13 cellular contexts compared by ENCODE assay signal in genomic region chr20:22684763-22685443, GRCh38.
DNase-seq lines count a peak whose midpoint lies in the region; ATAC-seq, FAIRE-seq and TF ChIP-seq lines count a peak whose summit lies in the region.
"Had no signal": no experiment of that assay in that cellular context is flagged by ENCODE, and none has a peak within 500 bp of the region (broad histone marks: within the 10 kb centered on the region; RNA-seq: fewer than 3 reads in every experiment).

No MANE protein-coding gene starts in this region.

- no TSS peak for BruUV-seq in Calu3 (replicated peaks; lab: Mats Ljungman, UMichigan)

- H3K4me2 ChIP-seq in BLaER1 treated with 17β-estradiol and CSF1 and Interleukin-3, amounts not matched to agents 10 nM and 100 nM = peak overlapping the region; percentile 72 to 97 (median 90)

- TF ChIP-seq CTCF in bronchial epithelial cell (IDR thresholded peaks at IDR 0.05; ENCODE audit: insufficient read depth, low read length, severe bottlenecking) (peak; percentile 49), Calu3 (IDR thresholded peaks at IDR 0.05; ENCODE audit: unreplicated experiment) (no peak)

- H3K36me3 ChIP-seq in BLaER1 treated with 17β-estradiol and CSF1 and Interleukin-3, amounts not matched to agents 10 nM and 100 nM = peaks cover 0 to 8% (median 6%) of the 10 kb centered on the region in 11 experiments; a peak in 14 of 22 replicates
- no peaks in the 10 kb centered on the region for H3K36me3 ChIP-seq in bronchial epithelial cell (ENCODE audit: control insufficient read depth, insufficient read depth, low read length)
- H3K36me3 ChIP-seq: pancreas, Peyer's patch, tibial nerve had no signal

- peaks cover 0 to 6% (median under 1%) of the 10 kb centered on the region in 11 experiments; a peak in 4 of 22 replicates for H3K9me3 ChIP-seq in BLaER1 treated with 17β-estradiol and CSF1 and Interleukin-3, amounts not matched to agents 10 nM and 100 nM (replicated peaks in 1 of 11)
- H3K9me3 ChIP-seq: pancreas, Peyer's patch, tibial nerve had no signal

- H3K27ac ChIP-seq in BLaER1 treated with 17β-estradiol and CSF1 and Interleukin-3, amounts not matched to agents 10 nM and 100 nM = peak overlapping the region in 10 of 11 experiments; percentile 68 to 100 (median 94); a peak in 21 of 22 replicates
- H3K27ac ChIP-seq: pancreas, Peyer's patch, tibial nerve had no signal

- no peak overlapping the region for H3K27ac Mint-ChIP-seq in Calu3 (ENCODE audit: unreplicated experiment)
- H3K27ac Mint-ChIP-seq: activated naive CD4-positive, alpha-beta T cell treated with anti-CD3 and anti-CD28 coated beads, Interleukin-2, amount 50 U/mL, for 72 hours had no signal

- H3K9ac ChIP-seq in BLaER1 treated with 17β-estradiol and CSF1 and Interleukin-3, amounts not matched to agents 10 nM and 100 nM = peak overlapping the region; percentile 62 to 97 (median 86); a peak in 21 of 22 replicates

- CTCF ChIA-PET in Calu3 (lab: Charles Lee) = interaction anchor here (1.0 kb wide), 1 partner anchor 100 kb away, joined by 3 read pairs; the partner anchor contains the start of gene FOXA2

- no peaks in the 10 kb centered on the region for H3K27me3 ChIP-seq in BLaER1 treated with 17β-estradiol and CSF1 and Interleukin-3, amounts not matched to agents 10 nM and 100 nM
- no peaks in the 10 kb centered on the region for H3K27me3 ChIP-seq in bronchial epithelial cell (ENCODE audit: control insufficient read depth, insufficient read depth, low read length)
- H3K27me3 ChIP-seq: pancreas, Peyer's patch, tibial nerve had no signal

- no peak for FAIRE-seq in bronchial epithelial cell (lab: Jason Lieb, UNC)
- FAIRE-seq: pancreas had no signal

- ATAC-seq in GM18519 (IDR thresholded peaks at IDR 0.05; ENCODE audit: low FRiP score, unreplicated experiment) = no peak

- peaks cover 0 to 7% (median 0%) of the 10 kb centered on the region in 11 experiments; a peak in 1 of 22 replicates for H4K20me1 ChIP-seq in BLaER1 treated with 17β-estradiol and CSF1 and Interleukin-3, amounts not matched to agents 10 nM and 100 nM

- peak overlapping the region; percentile 9 to 70 (median 62); a peak in 18 of 20 replicates for H3K4me3 ChIP-seq in BLaER1 treated with 17β-estradiol and CSF1 and Interleukin-3, amounts not matched to agents 10 nM and 100 nM
- H3K4me3 ChIP-seq in bronchial epithelial cell (ENCODE audit: low read depth, low read length) = no peak overlapping the region
- H3K4me3 ChIP-seq: pancreas, Peyer's patch, tibial nerve had no signal

- H3K27me3 Mint-ChIP-seq in Calu3 (ENCODE audit: unreplicated experiment) = no peaks in the 10 kb centered on the region

- DNase-seq in Daoy (ENCODE audit: low read depth) (peak; percentile 18), NCI-H226 (peak; percentile 12), bronchial epithelial cell (ENCODE audit: low read depth) (peak; percentile 28), Calu3 (no peak), NCI-H2107 (lab: John Stamatoyannopoulos, UW) (no peak), HuH-7.5 (ENCODE audit: low spot score) (no peak)
- DNase-seq: NCI-H1694 treated with DMSO at 0.1 percent for 48 hours had no signal

- H3K4me3 Mint-ChIP-seq in Calu3 (ENCODE audit: low read depth, unreplicated experiment) = no peak overlapping the region

- H3K4me1 Mint-ChIP-seq in Calu3 (ENCODE audit: low read depth, unreplicated experiment) = no peaks in the 10 kb centered on the region

- intact Hi-C loops in Calu3 (cut with micrococcal nuclease; ENCODE audit: unreplicated experiment) = loop anchor here (2.0 kb wide), 2 partner anchors 100 to 346 kb away; partner anchors contain the start of gene FOXA2

- no peaks in the 10 kb centered on the region for H3K9me3 Mint-ChIP-seq in Calu3 (ENCODE audit: low read depth, unreplicated experiment)
- H3K9me3 Mint-ChIP-seq: activated naive CD4-positive, alpha-beta T cell treated with anti-CD3 and anti-CD28 coated beads, Interleukin-2, amount 50 U/mL, for 72 hours had no signal

- H3K4me1 ChIP-seq in BLaER1 treated with 17β-estradiol and CSF1 and Interleukin-3, amounts not matched to agents 10 nM and 100 nM = peaks cover 71 to 88% (median 78%) of the 10 kb centered on the region in 10 experiments
- H3K4me1 ChIP-seq: pancreas, Peyer's patch had no signal

- H3K36me3 Mint-ChIP-seq in Calu3 (ENCODE audit: insufficient read depth, unreplicated experiment) = no peaks in the 10 kb centered on the region
- H3K36me3 Mint-ChIP-seq: activated naive CD4-positive, alpha-beta T cell treated with anti-CD3 and anti-CD28 coated beads, Interleukin-2, amount 50 U/mL, for 72 hours had no signal

Comparison
In these comparisons a context has a peak if more than half of its experiments do, and no peak if none do; other contexts are left out.
1. DNase-seq: peak in Daoy (single experiment), NCI-H226 (single experiment) and bronchial epithelial cell (single experiment); none in Calu3 (single experiment), NCI-H2107 (single experiment) and HuH-7.5 (single experiment).